Comparison of ENCODE assay signal across 10 cellular contexts in genomic region chr15:92968926-92969664, GRCh38.
A peak's percentile ranks its signal among the peaks of the same experiment; 100 is the strongest.
DNase-seq lines count a peak whose midpoint lies in the region; ATAC-seq and TF ChIP-seq lines count a peak whose summit lies in the region.
"Had no signal": no experiment of that assay in that cellular context is flagged by ENCODE, and none has a peak within 500 bp of the region (broad histone marks: within the 10 kb centered on the region; RNA-seq: fewer than 3 reads in every experiment).

No MANE protein-coding gene starts in this region.

- H2BK120ac ChIP-seq in IMR-90 (ENCODE audit: low read depth, low read length) (no peak overlapping the region), neuronal stem cell (ENCODE audit: low read depth, low read length) (no peak overlapping the region)

- H3K9ac ChIP-seq in IMR-90 (ENCODE audit: low read depth, low read length) (no peak overlapping the region), neuronal stem cell (ENCODE audit: low read depth, low read length, poor library complexity) (no peak overlapping the region)

- H3K4ac ChIP-seq in IMR-90 (ENCODE audit: low read depth, low read length) = no peak overlapping the region
- no peak overlapping the region for H3K4ac ChIP-seq in neuronal stem cell (ENCODE audit: low read length)

- H4K91ac ChIP-seq in IMR-90 (ENCODE audit: insufficient read depth, low read depth, low read length) (no peak overlapping the region), neuronal stem cell (ENCODE audit: low read depth, low read length, poor library complexity) (no peak overlapping the region)

- H3K4me2 ChIP-seq in IMR-90 (ENCODE audit: low read depth, low read length) (no peak overlapping the region), neuronal stem cell (ENCODE audit: insufficient read depth, low read length, poor library complexity, severe bottlenecking) (no peak overlapping the region)

- peaks cover 5% of the 10 kb centered on the region; the same call in 1 of the 2 replicates for H4K20me1 ChIP-seq in IMR-90 (ENCODE audit: insufficient read depth, low read length)

- H4K5ac ChIP-seq in IMR-90 (ENCODE audit: low read depth, low read length) = no peak overlapping the region

- POLR2A ChIA-PET in IMR-90 (lab: Charles Lee; ENCODE audit: unreplicated experiment) = interaction anchor here (1.1 kb wide), 1 partner anchor 165 kb away, joined by 16 read pairs; no protein-coding TSS in a partner anchor

- peaks cover 3% of the 10 kb centered on the region; the same call in 1 of the 2 replicates for H3K4me1 ChIP-seq in IMR-90 (ENCODE audit: control insufficient read depth, insufficient read depth, low read length)
- H3K4me1 ChIP-seq in mucosa of descending colon (ENCODE audit: low read depth) = no peaks in the 10 kb centered on the region
- no peaks in the 10 kb centered on the region for H3K4me1 ChIP-seq in neuronal stem cell (ENCODE audit: control insufficient read depth in 2 of 2, insufficient read depth in 1 of 2, low read depth in 1 of 2, low read length in 2 of 2)

- ATAC-seq in IMR-90 (ENCODE audit: low read depth) (no peak), mucosa of descending colon (peak; percentile 16), GM21526 (IDR thresholded peaks at IDR 0.05; ENCODE audit: low FRiP score, unreplicated experiment) (no peak)

- CTCF ChIA-PET in IMR-90 (lab: Yijun Ruan, JAX) = interaction anchor here (0.6 to 1.1 kb wide), 3 partner anchors 11 to 17 kb away, joined by 3 to 4 read pairs (median 3); no protein-coding TSS in a partner anchor

- H3K14ac ChIP-seq in IMR-90 (replicated peaks; ENCODE audit: low read depth, low read length) (no peak overlapping the region), neuronal stem cell (ENCODE audit: low read length) (no peak overlapping the region)

- H3K36me3 ChIP-seq in IMR-90 (ENCODE audit: control insufficient read depth, insufficient read depth, low read length) (peaks cover 49% of the 10 kb centered on the region), mucosa of descending colon (ENCODE audit: low read depth) (peaks cover 11% of the 10 kb centered on the region), WERI-Rb-1 (peaks cover 81% of the 10 kb centered on the region), neuronal stem cell (replicated peaks in 1 of 2; ENCODE audit: control insufficient read depth in 2 of 2, insufficient read depth in 2 of 2, low read length in 2 of 2) (peaks cover 21 to 96% of the 10 kb centered on the region in 2 donors)

- H3K79me1 ChIP-seq in IMR-90 (ENCODE audit: low read depth in 1 of 2, low read length in 2 of 2) = peaks cover 20 to 50% of the 10 kb centered on the region in 2 experiments
- peaks cover 2% of the 10 kb centered on the region for H3K79me1 ChIP-seq in neuronal stem cell (ENCODE audit: low read depth, low read length)

- DNase-seq in AG09309 (ENCODE audit: low read depth) (no peak), IMR-90 (no peak), choroid plexus epithelial cell (ENCODE audit: low read depth) (peak; percentile 41), mucosa of descending colon (no peak), WERI-Rb-1 (no peak), hypothalamus (lab: John Stamatoyannopoulos, UW) (no peak), neuronal stem cell (ENCODE audit: low spot score) (no peak)
- DNase-seq: cerebellar nuclear complex, NCI-H2171 treated with DMSO at 0.1 percent for 48 hours had no signal

- H3K4me3 ChIP-seq in AG09309 (ENCODE audit: control insufficient read depth, low read depth, low read length) (no peak overlapping the region), IMR-90 (ENCODE audit: insufficient read depth, low read depth, low read length) (no peak overlapping the region), choroid plexus epithelial cell (ENCODE audit: low read depth, low read length) (no peak overlapping the region), mucosa of descending colon (no peak overlapping the region), WERI-Rb-1 (ENCODE audit: low read depth, low read length) (no peak overlapping the region), neuronal stem cell (ENCODE audit: low read length in 2 of 2) (no peak overlapping the region)

- no peak for TF ChIP-seq POLR2A in IMR-90 (IDR thresholded peaks at IDR 0.05; ENCODE audit: low read depth, low read length)

- TF ChIP-seq CTCF in AG09309 (IDR thresholded peaks at IDR 0.05; ENCODE audit: control insufficient read depth, insufficient read depth, low read depth, low read length, missing control alignments) = peak; percentile 17
- TF ChIP-seq CTCF in IMR-90 (conservative IDR thresholded peaks at IDR 0.05; ENCODE audit: low read depth, low read length) = no peak
- peak; percentile 45 for TF ChIP-seq CTCF in choroid plexus epithelial cell (conservative IDR thresholded peaks at IDR 0.05; ENCODE audit: low read depth, low read length)
- no peak for TF ChIP-seq CTCF in mucosa of descending colon (IDR thresholded peaks at IDR 0.05)
- TF ChIP-seq CTCF in WERI-Rb-1 (IDR thresholded peaks at IDR 0.05; ENCODE audit: low read depth, low read length) = no peak

- no peak overlapping the region for H3K56ac ChIP-seq in IMR-90 (ENCODE audit: extremely low read depth, insufficient read depth, low read length)

- H2BK15ac ChIP-seq in IMR-90 (ENCODE audit: low read depth, low read length) = no peak overlapping the region
- H2BK15ac ChIP-seq in neuronal stem cell (ENCODE audit: low read length) = no peak overlapping the region

- H2AK9ac ChIP-seq in IMR-90 (replicated peaks; ENCODE audit: low read depth, low read length, poor library complexity) = no peak overlapping the region

- H3K23ac ChIP-seq in IMR-90 (ENCODE audit: low read depth, low read length) (no peak overlapping the region), neuronal stem cell (ENCODE audit: low read depth, low read length, poor library complexity) (no peak overlapping the region)

- H3K27me3 ChIP-seq in IMR-90 (ENCODE audit: control insufficient read depth, insufficient read depth, low read length) (no peaks in the 10 kb centered on the region), WERI-Rb-1 (ENCODE audit: insufficient read depth, low read depth, severe bottlenecking) (no peaks in the 10 kb centered on the region), neuronal stem cell (ENCODE audit: control insufficient read depth in 3 of 3, insufficient read depth in 3 of 3, low read depth in 1 of 3, low read length in 3 of 3) (no peaks in the 10 kb centered on the region)

- H3K18ac ChIP-seq in IMR-90 (ENCODE audit: low read depth, low read length) = no peak overlapping the region
- no peak overlapping the region for H3K18ac ChIP-seq in neuronal stem cell (ENCODE audit: low read length)

- H2AK5ac ChIP-seq in IMR-90 (ENCODE audit: low read depth, low read length) (no peak overlapping the region), neuronal stem cell (ENCODE audit: low read depth, low read length) (no peak overlapping the region)

- 90% methylated on average over 2 of the region's 5 CpGs; no CpG with 5 or more reads in 1 of the 2 experiments for WGBS in IMR-90 (ENCODE audit: extremely low coverage in 2 of 2, insufficient read length in 1 of 2), 2 experiments
- no CpG with 5 or more reads among the region's 5 CpGs for WGBS in neuronal stem cell (ENCODE audit: extremely low coverage in 2 of 2, insufficient read length in 2 of 2, insufficient replicate concordance in 1 of 2), 2 donors

- H2BK20ac ChIP-seq in IMR-90 (ENCODE audit: low read depth, low read length) = no peak overlapping the region

- intact Hi-C loops in IMR-90 (cut with micrococcal nuclease) (no loop called here), mucosa of descending colon (cut with DNase I, micrococcal nuclease) (no loop called here)

- BruUV-seq in IMR-90 (replicated peaks; lab: Mats Ljungman, UMichigan) = no TSS peak

- no peaks in the 10 kb centered on the region for H3K9me3 ChIP-seq in IMR-90 (ENCODE audit: control insufficient read depth, insufficient read depth, low read length)
- H3K9me3 ChIP-seq in mucosa of descending colon = no peaks in the 10 kb centered on the region
- no peaks in the 10 kb centered on the region for H3K9me3 ChIP-seq in WERI-Rb-1 (ENCODE audit: severe bottlenecking)
- H3K9me3 ChIP-seq in neuronal stem cell (replicated peaks in 1 of 2; ENCODE audit: control insufficient read depth in 2 of 2, insufficient read depth in 1 of 2, low read depth in 1 of 2, low read length in 2 of 2) = peaks cover 0 to 5% of the 10 kb centered on the region in 2 donors

- H3K27ac ChIP-seq in IMR-90 (ENCODE audit: insufficient read depth, low read length) = no peak overlapping the region
- no peak overlapping the region for H3K27ac ChIP-seq in WERI-Rb-1
- no peak overlapping the region for H3K27ac ChIP-seq in neuronal stem cell (replicated peaks; ENCODE audit: low read length)

- no peaks in the 10 kb centered on the region for H3K9me1 ChIP-seq in IMR-90 (ENCODE audit: insufficient read depth, low read length)

- TF ChIP-seq RAD21 in IMR-90 (IDR thresholded peaks at IDR 0.05; ENCODE audit: low read length) = no peak

- H2AFZ ChIP-seq in IMR-90 (replicated peaks; ENCODE audit: low read length, poor library complexity) (no peak overlapping the region), neuronal stem cell (ENCODE audit: low read length) (no peak overlapping the region)

- no peak overlapping the region for H2BK12ac ChIP-seq in neuronal stem cell (ENCODE audit: low read length)

- no peak overlapping the region for H4K8ac ChIP-seq in IMR-90 (ENCODE audit: low read depth in 2 of 2, low read length in 2 of 2)
- no peak overlapping the region for H4K8ac ChIP-seq in neuronal stem cell (ENCODE audit: low read depth, low read length)

- dilution Hi-C loops in IMR-90 (cut with HindIII; ENCODE audit: low sequenced_read_pairs, unreplicated experiment) = no loop called here

- H2BK5ac ChIP-seq in IMR-90 (ENCODE audit: low read depth, low read length, poor library complexity, severe bottlenecking) (peak overlapping the region; percentile 23), neuronal stem cell (ENCODE audit: low read length) (no peak overlapping the region)

- in situ Hi-C loops in IMR-90 (cut with MboI; ENCODE audit: low sequenced_read_pairs) = no loop called here

TF ChIP-seq in IMR-90, 13 proteins besides CTCF, POLR2A, EP300 and RAD21:
- TF ChIP-seq CEBPB (IDR thresholded peaks at IDR 0.05; ENCODE audit: low read depth, low read length) = no peak
- TF ChIP-seq USF2 (IDR thresholded peaks at IDR 0.05; ENCODE audit: low read depth, low read length) = no peak
- no peak for TF ChIP-seq RFX5 (IDR thresholded peaks at IDR 0.05; ENCODE audit: low read depth, low read length)
- TF ChIP-seq MAZ (IDR thresholded peaks at IDR 0.05; ENCODE audit: borderline replicate concordance, low read depth, low read length) = no peak
- no peak for TF ChIP-seq SMC3 (IDR thresholded peaks at IDR 0.05; ENCODE audit: low read depth, low read length)
- no peak for TF ChIP-seq MXI1 (IDR thresholded peaks at IDR 0.05; ENCODE audit: borderline replicate concordance, low read depth, low read length)

Comparison
In these comparisons a context has a peak if more than half of its experiments do, and no peak if none do; other contexts are left out.
1. CTCF ChIP-seq: peak in AG09309 (single experiment) and choroid plexus epithelial cell (single experiment); none in IMR-90 (single experiment), mucosa of descending colon (single experiment) and WERI-Rb-1 (single experiment).